In genomic region chr14:103315368-103315911, GRCh38 we compare ENCODE assay signal across 13 cellular contexts. TPM values are rescaled to one million over a fixed set of nuclear protein-coding genes. Genes with fewer than 3 reads are reported as not detected.
DNase-seq lines count a peak whose midpoint lies in the region; ATAC-seq and TF ChIP-seq lines count a peak whose summit lies in the region.
"Had no signal": no experiment of that assay in that cellular context is flagged by ENCODE, and none has a peak within 500 bp of the region (broad histone marks: within the 10 kb centered on the region; RNA-seq: fewer than 3 reads in every experiment).

No MANE protein-coding gene starts in this region.

- intact Hi-C loops in Right ventricle myocardium inferior (cut with DNase I) (no loop called here), cardiac septum (cut with DNase I) (no loop called here)

- no peak overlapping the region for H3K27ac Mint-ChIP-seq in stimulated activated naive B cell treated with anti-CD40 and anti-IgM and Interleukin-4, amounts not matched to agents 10 μg/mL and 1 μg/mL and 100 μg/mL, for 72 hours
- H3K27ac Mint-ChIP-seq in endodermal cell, result no peak overlapping the region
- H3K27ac Mint-ChIP-seq: activated CD8-positive, alpha-beta T cell treated with anti-CD3 and anti-CD28 coated beads, Interleukin-2, amount 10 ng/mL, durations not matched to agents 7 days and 5 days; activated naive CD8-positive, alpha-beta T cell treated with anti-CD3 and anti-CD28 coated beads for 36 hours; GM23338 had no signal

- no peaks in the 10 kb centered on the region for H3K9me3 Mint-ChIP-seq in stimulated activated naive B cell treated with anti-CD40 and anti-IgM and Interleukin-4, amounts not matched to agents 10 μg/mL and 1 μg/mL and 100 μg/mL, for 72 hours
- no peaks in the 10 kb centered on the region for H3K9me3 Mint-ChIP-seq in endodermal cell
- H3K9me3 Mint-ChIP-seq: activated naive CD8-positive, alpha-beta T cell treated with anti-CD3 and anti-CD28 coated beads for 36 hours; GM23338 had no signal

- H3K36me3 Mint-ChIP-seq in stimulated activated naive B cell treated with anti-CD40 and anti-IgM and Interleukin-4, amounts not matched to agents 10 μg/mL and 1 μg/mL and 100 μg/mL, for 72 hours, result no peaks in the 10 kb centered on the region
- H3K36me3 Mint-ChIP-seq in endodermal cell (ENCODE audit: low read depth), result no peaks in the 10 kb centered on the region
- H3K36me3 Mint-ChIP-seq: activated naive CD8-positive, alpha-beta T cell treated with anti-CD3 and anti-CD28 coated beads for 36 hours had no signal

- peaks cover 5% of the 10 kb centered on the region for H3K4me1 ChIP-seq in endodermal cell (ENCODE audit: control insufficient read depth, insufficient read depth, low read length)
- H3K4me1 ChIP-seq: A549 had no signal

- H3K9ac ChIP-seq in endodermal cell (ENCODE audit: extremely low read depth, low read length, poor library complexity, severe bottlenecking), result no peak overlapping the region

- no peaks in the 10 kb centered on the region for H3K9me3 ChIP-seq in endodermal cell (ENCODE audit: control insufficient read depth, low read length)
- H3K9me3 ChIP-seq: A549 had no signal

- WGBS in endodermal cell (ENCODE audit: insufficient coverage in 1 of 2, insufficient read length in 1 of 2), 2 experiments, result 89 to 92% methylated on average over 14 of the region's 14 CpGs

- ATAC-seq in Right ventricle myocardium inferior (peak; percentile 78), HG03108 (IDR thresholded peaks at IDR 0.05; ENCODE audit: unreplicated experiment) (no peak)
- no peak for ATAC-seq in stimulated activated naive B cell treated with anti-CD40 and anti-IgM and Interleukin-4, amounts not matched to agents 10 μg/mL and 1 μg/mL and 100 μg/mL, for 72 hours (replicated peaks)
- ATAC-seq: activated CD8-positive, alpha-beta T cell treated with anti-CD3 and anti-CD28 coated beads, Interleukin-2, amount 10 ng/mL, durations not matched to agents 7 days and 5 days; GM23338 had no signal

- peaks cover 36 to 55% of the 10 kb centered on the region in 2 donors for H3K27me3 Mint-ChIP-seq in stimulated activated naive B cell treated with anti-CD40 and anti-IgM and Interleukin-4, amounts not matched to agents 10 μg/mL and 1 μg/mL and 100 μg/mL, for 72 hours
- H3K27me3 Mint-ChIP-seq in endodermal cell (ENCODE audit: insufficient read depth), result peaks cover 2% of the 10 kb centered on the region

- H3K4me1 Mint-ChIP-seq in stimulated activated naive B cell treated with anti-CD40 and anti-IgM and Interleukin-4, amounts not matched to agents 10 μg/mL and 1 μg/mL and 100 μg/mL, for 72 hours, result no peaks in the 10 kb centered on the region
- peaks cover 4% of the 10 kb centered on the region for H3K4me1 Mint-ChIP-seq in endodermal cell
- H3K4me1 Mint-ChIP-seq: activated naive CD8-positive, alpha-beta T cell treated with anti-CD3 and anti-CD28 coated beads for 36 hours had no signal

- DNase-seq in Right ventricle myocardium inferior (ENCODE audit: missing footprints) (peak; percentile 71), cardiac septum (ENCODE audit: low spot score) (no peak), epithelial cell of prostate (ENCODE audit: low read depth, low spot score) (no peak), lung microvascular endothelial cell (ENCODE audit: low read depth in 2 of 2) (peak; percentile 82 to 84), KG1 (lab: John Stamatoyannopoulos, UW) (no peak), endodermal cell (no peak)
- no peak for DNase-seq in stimulated activated naive B cell treated with anti-CD40 and anti-IgM and Interleukin-4, amounts not matched to agents 10 μg/mL and 1 μg/mL and 100 μg/mL, for 72 hours
- DNase-seq: activated CD8-positive, alpha-beta T cell treated with anti-CD3 and anti-CD28 coated beads, Interleukin-2, amount 10 ng/mL, durations not matched to agents 7 days and 5 days; activated naive CD8-positive, alpha-beta T cell treated with anti-CD3 and anti-CD28 coated beads for 36 hours; nucleus accumbens had no signal

- H3K27me3 ChIP-seq in endodermal cell (ENCODE audit: control insufficient read depth, insufficient read depth, low read length, poor library complexity, severe bottlenecking), result no peaks in the 10 kb centered on the region

- H3K27ac ChIP-seq in epithelial cell of prostate (peak overlapping the region; percentile 39), endodermal cell (ENCODE audit: low read depth, low read length) (no peak overlapping the region)
- H3K27ac ChIP-seq: A549 had no signal

- no peaks in the 10 kb centered on the region for H3K36me3 ChIP-seq in endodermal cell (ENCODE audit: control insufficient read depth, insufficient read depth, low read length)

- TF ChIP-seq CTCF in endodermal cell (conservative IDR thresholded peaks at IDR 0.05), result no peak

- no peak overlapping the region for H3K4me3 Mint-ChIP-seq in stimulated activated naive B cell treated with anti-CD40 and anti-IgM and Interleukin-4, amounts not matched to agents 10 μg/mL and 1 μg/mL and 100 μg/mL, for 72 hours
- H3K4me3 Mint-ChIP-seq in endodermal cell, result no peak overlapping the region
- H3K4me3 Mint-ChIP-seq: activated CD8-positive, alpha-beta T cell treated with anti-CD3 and anti-CD28 coated beads, Interleukin-2, amount 10 ng/mL, durations not matched to agents 7 days and 5 days; activated naive CD8-positive, alpha-beta T cell treated with anti-CD3 and anti-CD28 coated beads for 36 hours; GM23338 had no signal

- no peak overlapping the region for H3K4me3 ChIP-seq in endodermal cell (ENCODE audit: low read length)
- H3K4me3 ChIP-seq: A549, GM23338 had no signal

RNA-seq across cellular contexts. Expression of gene EIF5, which starts 18.6 kb away (rescaled TPM):
- total RNA-seq in Right ventricle myocardium inferior (252 TPM), cardiac septum (222 TPM), lung microvascular endothelial cell (84.6 and 86.3 TPM in 2 replicates), endodermal cell (100 to 1,000 TPM; 267 to 339 TPM)
- 276 TPM for polyA plus RNA-seq in endodermal cell (2013, experiment 1 of 2)
- polyA plus RNA-seq in endodermal cell (2013, experiment 2 of 2), result 252 TPM

Comparison
In these comparisons a context has a peak if more than half of its experiments do, and no peak if none do; other contexts are left out.
1. DNase-seq: peak in Right ventricle myocardium inferior (single experiment) and lung microvascular endothelial cell (2 of 2); none in cardiac septum (single experiment), epithelial cell of prostate (single experiment), KG1 (single experiment), stimulated activated naive B cell treated with anti-CD40 and anti-IgM and Interleukin-4, amounts not matched to agents 10 μg/mL and 1 μg/mL and 100 μg/mL, for 72 hours (single experiment) and endodermal cell (single experiment).